ENCODE assay signal across 9 cellular contexts in the genomic region with DNA sequence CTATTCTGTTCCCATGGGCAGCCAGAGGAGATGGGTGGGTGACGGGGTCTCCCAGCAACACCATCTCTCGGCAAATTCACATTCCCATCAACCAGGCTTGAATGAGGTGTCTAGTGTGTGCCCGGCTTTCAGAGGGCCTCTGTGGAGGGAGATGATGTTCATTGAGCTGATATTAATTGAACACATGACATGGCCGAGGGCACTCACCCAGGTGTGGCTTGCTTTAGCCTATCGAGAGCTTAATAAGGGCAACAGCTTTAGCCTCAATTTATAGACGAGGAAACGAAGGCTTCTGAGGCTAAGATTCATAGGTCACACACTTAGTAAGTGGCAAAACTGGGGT.
DNase-seq lines count a peak whose midpoint lies in the region; ATAC-seq and TF ChIP-seq lines count a peak whose summit lies in the region.
"Had no signal": no experiment of that assay in that cellular context is flagged by ENCODE, and none has a peak within 500 bp of the region (broad histone marks: within the 10 kb centered on the region; RNA-seq: fewer than 3 reads in every experiment).

No MANE protein-coding gene starts in this region.

- CTCF ChIA-PET in Calu3 (lab: Charles Lee) = interaction anchor here (0.5 to 1.8 kb wide), 12 partner anchors 8 to 590 kb away, joined by 3 to 10 read pairs (median 5); no protein-coding TSS in a partner anchor

- H3K36me3 ChIP-seq in RWPE2 (ENCODE audit: low read depth) (no peaks in the 10 kb centered on the region), skeletal muscle tissue (ENCODE audit: control insufficient read depth in 3 of 3, insufficient read depth in 3 of 3, low read length in 3 of 3) (no peaks in the 10 kb centered on the region), BE2C (no peaks in the 10 kb centered on the region)

- ATAC-seq in RWPE2 (ENCODE audit: low read depth) = no peak
- ATAC-seq in HG02623 (IDR thresholded peaks at IDR 0.05; ENCODE audit: unreplicated experiment) = no peak

- peak overlapping the region; percentile 94 for H3K27ac ChIP-seq in RWPE2 (ENCODE audit: poor library complexity, severe bottlenecking)
- peak overlapping the region; percentile 71 for H3K27ac ChIP-seq in epithelial cell of prostate
- peak overlapping the region; percentile 81 for H3K27ac ChIP-seq in skeletal muscle tissue (ENCODE audit: low read depth, low read length)

- H3K36me3 Mint-ChIP-seq in Calu3 (ENCODE audit: insufficient read depth, unreplicated experiment) = peaks cover 8% of the 10 kb centered on the region

- DNase-seq in Calu3 = no peak
- no peak for DNase-seq in RWPE2 (ENCODE audit: low spot score)
- DNase-seq in epithelial cell of prostate (ENCODE audit: low read depth, low spot score) = no peak
- no peak for DNase-seq in activated effector memory CD4-positive, alpha-beta T cell treated with anti-CD3 and anti-CD28 coated beads, Interleukin-2, amount 50 U/mL, for 16 hours
- DNase-seq in erythroblast (lab: John Stamatoyannopoulos, UW) = no peak
- no peak for DNase-seq in BE2C
- DNase-seq: NCI-H2171 treated with DMSO at 0.1 percent for 48 hours had no signal

- no TSS peak for BruUV-seq in Calu3 (replicated peaks; lab: Mats Ljungman, UMichigan)

- H3K4me1 Mint-ChIP-seq in Calu3 (ENCODE audit: low read depth, unreplicated experiment) = peaks cover 29% of the 10 kb centered on the region

- H3K9me3 Mint-ChIP-seq in Calu3 (ENCODE audit: low read depth, unreplicated experiment) = peaks cover 2% of the 10 kb centered on the region

- H3K9ac ChIP-seq in skeletal muscle tissue (ENCODE audit: low read depth in 1 of 3, low read length in 3 of 3) = peak overlapping the region in 1 of 3 donors; percentile 9

- no peak for TF ChIP-seq CTCF in Calu3 (IDR thresholded peaks at IDR 0.05; ENCODE audit: unreplicated experiment)
- TF ChIP-seq CTCF in RWPE2 (IDR thresholded peaks at IDR 0.05; ENCODE audit: poor library complexity, severe bottlenecking) = no peak
- TF ChIP-seq CTCF in BE2C (IDR thresholded peaks at IDR 0.05; ENCODE audit: low read depth, low read length) = no peak

- no peak for TF ChIP-seq POLR2A in erythroblast (IDR thresholded peaks at IDR 0.05; ENCODE audit: low read length)

- peak overlapping the region; percentile 50 for H3K4me3 Mint-ChIP-seq in Calu3 (ENCODE audit: low read depth, unreplicated experiment)

- H3K4me1 ChIP-seq in RWPE2 (ENCODE audit: insufficient read depth, poor library complexity, severe bottlenecking) = peaks cover 28% of the 10 kb centered on the region
- peaks cover 23 to 27% (median 24%) of the 10 kb centered on the region in 3 donors for H3K4me1 ChIP-seq in skeletal muscle tissue (ENCODE audit: control insufficient read depth in 3 of 3, insufficient read depth in 3 of 3, low read length in 3 of 3)
- H3K4me1 ChIP-seq in BE2C = peaks cover 4% of the 10 kb centered on the region

- peak overlapping the region; percentile 75 for H3K27ac Mint-ChIP-seq in Calu3 (ENCODE audit: unreplicated experiment)

- no peaks in the 10 kb centered on the region for H3K27me3 Mint-ChIP-seq in Calu3 (ENCODE audit: unreplicated experiment)

- no peak overlapping the region for H3K4me3 ChIP-seq in RWPE2 (ENCODE audit: severe bottlenecking)
- peak overlapping the region in 2 of 3 donors; percentile 57 to 71 for H3K4me3 ChIP-seq in skeletal muscle tissue (ENCODE audit: low read length in 3 of 3)
- H3K4me3 ChIP-seq in BE2C (ENCODE audit: low read depth, low read length) = no peak overlapping the region

- intact Hi-C loops in Calu3 (cut with micrococcal nuclease; ENCODE audit: unreplicated experiment) = no loop called here

- H3K9me3 ChIP-seq in RWPE2 (ENCODE audit: severe bottlenecking) = no peaks in the 10 kb centered on the region
- no peaks in the 10 kb centered on the region for H3K9me3 ChIP-seq in skeletal muscle tissue (ENCODE audit: control insufficient read depth in 3 of 3, low read length in 3 of 3)
- H3K9me3 ChIP-seq in BE2C = no peaks in the 10 kb centered on the region

- H3K27me3 ChIP-seq in RWPE2 (ENCODE audit: insufficient read depth, poor library complexity, severe bottlenecking) (no peaks in the 10 kb centered on the region), skeletal muscle tissue (ENCODE audit: control insufficient read depth in 3 of 3, insufficient read depth in 3 of 3, low read length in 3 of 3) (peaks cover 0 to 3% (median 0%) of the 10 kb centered on the region in 3 donors), BE2C (no peaks in the 10 kb centered on the region)

Comparison
In these comparisons a context has a peak if more than half of its experiments do, and no peak if none do; other contexts are left out.
1. H3K4me3 ChIP-seq: peak in skeletal muscle tissue (2 of 3); none in RWPE2 (single experiment) and BE2C (single experiment).
2. Peak in every context shown above with its lines, with median percentiles within 50 percentile points of each other: H3K27ac ChIP-seq.